27 cellular contexts compared by ENCODE assay signal in genomic region chr14:24249230-24250021, GRCh38. TPM values are rescaled to one million over a fixed set of nuclear protein-coding genes. Genes with fewer than 3 reads are reported as not detected.
A peak's percentile ranks its signal among the peaks of the same experiment; 100 is the strongest.
DNase-seq lines count a peak whose midpoint lies in the region; ATAC-seq and TF ChIP-seq lines count a peak whose summit lies in the region.
"Had no signal": no experiment of that assay in that cellular context is flagged by ENCODE, and none has a peak within 500 bp of the region (broad histone marks: within the 10 kb centered on the region; RNA-seq: fewer than 3 reads in every experiment).

No MANE protein-coding gene starts in this region.

- POLR2A ChIA-PET in activated CD4-positive, alpha-beta memory T cell treated with anti-CD3 and anti-CD28 coated beads, Interleukin-2, amount 10 ng/mL, durations not matched to agents 7 days and 5 days (lab: Charles Lee), result interaction anchor here (0.7 to 4.8 kb wide), 7 partner anchors 15 to 111 kb away, joined by 3 to 46 read pairs (median 3); partner anchors contain the start of genes DHRS1, IRF9, NOP9 and RABGGTA
- POLR2A ChIA-PET in activated CD4-positive, alpha-beta memory T cell treated with anti-CD3 and anti-CD28 coated beads for 36 hours (lab: Charles Lee), result interaction anchor here (0.6 to 1.4 kb wide), 2 partner anchors 21 to 61 kb away, joined by 3 to 4 read pairs; partner anchors contain the start of gene LTB4R

- CTCF ChIA-PET in activated CD4-positive, alpha-beta memory T cell treated with anti-CD3 and anti-CD28 coated beads, Interleukin-2, amount 10 ng/mL, durations not matched to agents 7 days and 5 days (lab: Charles Lee), result interaction anchor here (0.7 to 9.2 kb wide), 4 partner anchors 22 to 182 kb away, joined by 3 to 213 read pairs (median 61); partner anchors contain the start of genes CIDEB, DHRS1, NOP9 and RABGGTA
- CTCF ChIA-PET in activated CD4-positive, alpha-beta memory T cell treated with anti-CD3 and anti-CD28 coated beads for 36 hours (lab: Charles Lee), result interaction anchor here (0.6 to 9.2 kb wide), 5 partner anchors 36 to 183 kb away, joined by 3 to 197 read pairs (median 25); partner anchors contain the start of genes CHMP4A, CIDEB, DHRS1 and LTB4R

- no peak overlapping the region for H4K91ac ChIP-seq in mesenchymal stem cell (ENCODE audit: low read length)

- H2BK15ac ChIP-seq in mesenchymal stem cell (ENCODE audit: low read depth, poor library complexity, severe bottlenecking), result no peak overlapping the region

- H3K23ac ChIP-seq in mesenchymal stem cell (ENCODE audit: low read length in 2 of 2), result no peak overlapping the region

- intact Hi-C loops in activated CD4-positive, alpha-beta memory T cell treated with anti-CD3 and anti-CD28 coated beads for 36 hours (cut with micrococcal nuclease), result no loop called here
- intact Hi-C loops in natural killer cell (cut with micrococcal nuclease), result loop anchor here (10.0 kb wide), 1 partner anchor 185 kb away; no protein-coding TSS in a partner anchor
- intact Hi-C loops in upper lobe of right lung (cut with DNase I), result no loop called here

- H3K4me1 Mint-ChIP-seq in activated CD4-positive, alpha-beta memory T cell treated with anti-CD3 and anti-CD28 coated beads, Interleukin-2, amount 10 ng/mL, durations not matched to agents 7 days and 5 days, result peaks cover 50% of the 10 kb centered on the region
- peaks cover 36% of the 10 kb centered on the region for H3K4me1 Mint-ChIP-seq in activated CD4-positive, alpha-beta memory T cell treated with anti-CD3 and anti-CD28 coated beads for 36 hours (ENCODE audit: low read depth)
- peaks cover 16 to 17% of the 10 kb centered on the region in 2 donors for H3K4me1 Mint-ChIP-seq in natural killer cell
- H3K4me1 Mint-ChIP-seq in natural killer cell treated with Interleukin-12 subunit alpha and Interleukin-12 subunit beta and Interleukin-15 and Interleukin-18, amount 100 ng/mL, for 72 hours (ENCODE audit: low read depth in 2 of 2), result peaks cover 17 to 23% of the 10 kb centered on the region in 2 donors
- H3K4me1 Mint-ChIP-seq: endodermal cell had no signal

- no peak overlapping the region for H3K27ac ChIP-seq in mesenchymal stem cell (ENCODE audit: low read length, poor library complexity, severe bottlenecking)
- no peak overlapping the region for H3K27ac ChIP-seq in upper lobe of right lung
- H3K27ac ChIP-seq: esophagus muscularis mucosa, foreskin keratinocyte, heart left ventricle, WERI-Rb-1 had no signal

- H3K4ac ChIP-seq in mesenchymal stem cell (ENCODE audit: low read depth in 1 of 2, low read length in 2 of 2), result no peak overlapping the region

- no peak overlapping the region for H3K14ac ChIP-seq in mesenchymal stem cell (ENCODE audit: low read length in 2 of 2)

- no peak overlapping the region for H3K18ac ChIP-seq in mesenchymal stem cell (ENCODE audit: low read depth in 1 of 2, low read length in 2 of 2)

- no peak overlapping the region for H2AFZ ChIP-seq in mesenchymal stem cell (ENCODE audit: low read depth, low read length)

- H3K9me3 ChIP-seq in mesenchymal stem cell (ENCODE audit: control insufficient read depth, low read length) (no peaks in the 10 kb centered on the region), upper lobe of right lung (no peaks in the 10 kb centered on the region)
- H3K9me3 ChIP-seq: BE2C, esophagus muscularis mucosa, heart left ventricle, SK-N-SH had no signal

- H2AK5ac ChIP-seq in mesenchymal stem cell (ENCODE audit: low read length, severe bottlenecking), result no peak overlapping the region

- no peaks in the 10 kb centered on the region for H3K9me3 Mint-ChIP-seq in activated CD4-positive, alpha-beta memory T cell treated with anti-CD3 and anti-CD28 coated beads, Interleukin-2, amount 10 ng/mL, durations not matched to agents 7 days and 5 days
- no peaks in the 10 kb centered on the region for H3K9me3 Mint-ChIP-seq in activated CD4-positive, alpha-beta memory T cell treated with anti-CD3 and anti-CD28 coated beads for 36 hours
- no peaks in the 10 kb centered on the region for H3K9me3 Mint-ChIP-seq in natural killer cell
- H3K9me3 Mint-ChIP-seq in natural killer cell treated with Interleukin-12 subunit alpha and Interleukin-12 subunit beta and Interleukin-15 and Interleukin-18, amount 100 ng/mL, for 72 hours, result no peaks in the 10 kb centered on the region
- H3K9me3 Mint-ChIP-seq: endodermal cell, type B pancreatic cell had no signal

- H3K9ac ChIP-seq in mesenchymal stem cell (ENCODE audit: low read length), result no peak overlapping the region
- H3K9ac ChIP-seq: SK-N-SH had no signal

- H3K4me3 Mint-ChIP-seq in activated CD4-positive, alpha-beta memory T cell treated with anti-CD3 and anti-CD28 coated beads, Interleukin-2, amount 10 ng/mL, durations not matched to agents 7 days and 5 days, result peak overlapping the region; percentile 71
- no peak overlapping the region for H3K4me3 Mint-ChIP-seq in activated CD4-positive, alpha-beta memory T cell treated with anti-CD3 and anti-CD28 coated beads for 36 hours
- no peak overlapping the region for H3K4me3 Mint-ChIP-seq in natural killer cell
- no peak overlapping the region for H3K4me3 Mint-ChIP-seq in natural killer cell treated with Interleukin-12 subunit alpha and Interleukin-12 subunit beta and Interleukin-15 and Interleukin-18, amount 100 ng/mL, for 72 hours
- H3K4me3 Mint-ChIP-seq: endodermal cell, type B pancreatic cell had no signal

- H3K27me3 ChIP-seq in mesenchymal stem cell (ENCODE audit: control insufficient read depth in 1 of 2, insufficient read depth in 1 of 2, low read length in 2 of 2), result no peaks in the 10 kb centered on the region
- H3K27me3 ChIP-seq in upper lobe of right lung, result no peaks in the 10 kb centered on the region
- H3K27me3 ChIP-seq: BE2C, esophagus muscularis mucosa, foreskin keratinocyte, heart left ventricle had no signal

- H3K4me3 ChIP-seq in mesenchymal stem cell (ENCODE audit: insufficient read depth in 1 of 2, low read depth in 1 of 2, low read length in 2 of 2), result no peak overlapping the region
- H3K4me3 ChIP-seq in upper lobe of right lung, result no peak overlapping the region
- H3K4me3 ChIP-seq: esophagus muscularis mucosa, heart left ventricle, lung had no signal

- H2BK12ac ChIP-seq in mesenchymal stem cell (ENCODE audit: low read length in 2 of 2), result no peak overlapping the region

- H4K8ac ChIP-seq in mesenchymal stem cell (ENCODE audit: low read length), result peak overlapping the region; percentile 48

- no peaks in the 10 kb centered on the region for H3K79me1 ChIP-seq in mesenchymal stem cell (replicated peaks; ENCODE audit: low read length, poor library complexity, severe bottlenecking)

- peaks cover 8% of the 10 kb centered on the region for H3K4me1 ChIP-seq in mesenchymal stem cell (ENCODE audit: control insufficient read depth, insufficient read depth, low read depth, low read length)
- H3K4me1 ChIP-seq in upper lobe of right lung, result no peaks in the 10 kb centered on the region
- H3K4me1 ChIP-seq: BE2C, esophagus muscularis mucosa had no signal

- H3K36me3 ChIP-seq in mesenchymal stem cell (ENCODE audit: control insufficient read depth in 1 of 2, insufficient read depth in 2 of 2, low read depth in 1 of 2, low read length in 2 of 2), result peaks cover 4 to 11% of the 10 kb centered on the region in 2 experiments
- H3K36me3 ChIP-seq in upper lobe of right lung, result peaks cover 1% of the 10 kb centered on the region
- H3K36me3 ChIP-seq: BE2C, WERI-Rb-1 had no signal

- peak overlapping the region; percentile 81 for H3K27ac Mint-ChIP-seq in activated CD4-positive, alpha-beta memory T cell treated with anti-CD3 and anti-CD28 coated beads, Interleukin-2, amount 10 ng/mL, durations not matched to agents 7 days and 5 days
- H3K27ac Mint-ChIP-seq in activated CD4-positive, alpha-beta memory T cell treated with anti-CD3 and anti-CD28 coated beads for 36 hours, result no peak overlapping the region
- H3K27ac Mint-ChIP-seq in natural killer cell, result peak overlapping the region; percentile 3 to 60
- peak overlapping the region in 1 of 2 donors; percentile 66 for H3K27ac Mint-ChIP-seq in natural killer cell treated with Interleukin-12 subunit alpha and Interleukin-12 subunit beta and Interleukin-15 and Interleukin-18, amount 100 ng/mL, for 72 hours
- H3K27ac Mint-ChIP-seq: endodermal cell, type B pancreatic cell had no signal

- no peaks in the 10 kb centered on the region for H3K27me3 Mint-ChIP-seq in activated CD4-positive, alpha-beta memory T cell treated with anti-CD3 and anti-CD28 coated beads, Interleukin-2, amount 10 ng/mL, durations not matched to agents 7 days and 5 days
- no peaks in the 10 kb centered on the region for H3K27me3 Mint-ChIP-seq in activated CD4-positive, alpha-beta memory T cell treated with anti-CD3 and anti-CD28 coated beads for 36 hours
- H3K27me3 Mint-ChIP-seq in natural killer cell (ENCODE audit: low read depth in 2 of 2), result no peaks in the 10 kb centered on the region
- no peaks in the 10 kb centered on the region for H3K27me3 Mint-ChIP-seq in natural killer cell treated with Interleukin-12 subunit alpha and Interleukin-12 subunit beta and Interleukin-15 and Interleukin-18, amount 100 ng/mL, for 72 hours

- no peak overlapping the region for H3K4me2 ChIP-seq in mesenchymal stem cell (ENCODE audit: low read length, poor library complexity, severe bottlenecking)
- H3K4me2 ChIP-seq: SK-N-SH had no signal

- DNase-seq in activated CD4-positive, alpha-beta memory T cell treated with anti-CD3 and anti-CD28 coated beads, Interleukin-2, amount 10 ng/mL, durations not matched to agents 7 days and 5 days, result no peak
- DNase-seq in activated CD4-positive, alpha-beta memory T cell treated with anti-CD3 and anti-CD28 coated beads for 36 hours, result no peak
- DNase-seq in natural killer cell (no peak), mesenchymal stem cell (no peak), upper lobe of right lung (peak; percentile 51), NCI-H774 (lab: John Stamatoyannopoulos, UW) (no peak)
- DNase-seq in natural killer cell treated with Interleukin-12 subunit alpha and Interleukin-12 subunit beta and Interleukin-15 and Interleukin-18, amount 100 ng/mL, for 72 hours (ENCODE audit: low spot score), result no peak
- DNase-seq: activated CD8-positive, alpha-beta memory T cell treated with anti-CD3 and anti-CD28 coated beads for 24 hours; BE2C; central memory CD4-positive, alpha-beta T cell; DMS53; endodermal cell; foreskin keratinocyte; heart left ventricle; kidney glomerular epithelial cell; NCI-H146; NCI-H2107; NCI-H82; RPMI8226; SK-N-SH; T-helper 9 cell; WERI-Rb-1 had no signal

- TF ChIP-seq CTCF in natural killer cell (IDR thresholded peaks at IDR 0.05), result no peak
- TF ChIP-seq CTCF in upper lobe of right lung (IDR thresholded peaks at IDR 0.05), result no peak

- no peak overlapping the region for H2BK120ac ChIP-seq in mesenchymal stem cell (ENCODE audit: low read depth, low read length)

- ATAC-seq in natural killer cell, result no peak
- ATAC-seq in natural killer cell treated with Interleukin-12 subunit alpha and Interleukin-12 subunit beta and Interleukin-15 and Interleukin-18, amount 100 ng/mL, for 72 hours, result no peak
- no peak for ATAC-seq in upper lobe of right lung
- no peak for ATAC-seq in GM21390 (IDR thresholded peaks at IDR 0.05; ENCODE audit: unreplicated experiment)
- ATAC-seq: foreskin keratinocyte, sciatic nerve had no signal

- 76% methylated on average over 11 of the region's 13 CpGs for WGBS in mesenchymal stem cell

- no peak overlapping the region for H2BK5ac ChIP-seq in mesenchymal stem cell (ENCODE audit: low read depth, low read length, poor library complexity, severe bottlenecking)

- peaks cover 11% of the 10 kb centered on the region for H3K36me3 Mint-ChIP-seq in activated CD4-positive, alpha-beta memory T cell treated with anti-CD3 and anti-CD28 coated beads, Interleukin-2, amount 10 ng/mL, durations not matched to agents 7 days and 5 days (ENCODE audit: low read depth)
- H3K36me3 Mint-ChIP-seq in activated CD4-positive, alpha-beta memory T cell treated with anti-CD3 and anti-CD28 coated beads for 36 hours, result no peaks in the 10 kb centered on the region
- H3K36me3 Mint-ChIP-seq in natural killer cell, result no peaks in the 10 kb centered on the region
- no peaks in the 10 kb centered on the region for H3K36me3 Mint-ChIP-seq in natural killer cell treated with Interleukin-12 subunit alpha and Interleukin-12 subunit beta and Interleukin-15 and Interleukin-18, amount 100 ng/mL, for 72 hours
- H3K36me3 Mint-ChIP-seq: type B pancreatic cell had no signal

RNA-seq across cellular contexts. Expression of gene TINF2, which starts 7.0 kb away (rescaled TPM):
- 100 to 1,000 TPM; 133 to 139 TPM for total RNA-seq in activated CD4-positive, alpha-beta memory T cell treated with anti-CD3 and anti-CD28 coated beads, Interleukin-2, amount 10 ng/mL, durations not matched to agents 7 days and 5 days
- total RNA-seq in activated CD4-positive, alpha-beta memory T cell treated with anti-CD3 and anti-CD28 coated beads for 36 hours, result 100 to 1,000 TPM in 1 of 2 experiments, 10 to 100 TPM in 1; 94.9 to 101 TPM
- 100 to 1,000 TPM; 158 to 269 (median 176) TPM for total RNA-seq in natural killer cell
- 100 to 1,000 TPM in 1 of 2 donors, 10 to 100 TPM in 1; 77.7 to 103 TPM for total RNA-seq in natural killer cell treated with Interleukin-12 subunit alpha and Interleukin-12 subunit beta and Interleukin-15 and Interleukin-18, amount 100 ng/mL, for 72 hours
- 64.4 TPM for polyA plus RNA-seq in mesenchymal stem cell (2013, experiment 1 of 2)
- polyA plus RNA-seq in mesenchymal stem cell (2013, experiment 2 of 2), result 71.9 TPM
- total RNA-seq in upper lobe of right lung, result 92.3 TPM

RNA-seq across cellular contexts. Expression of gene TGM1, which starts 13.6 kb away (rescaled TPM):
- total RNA-seq in activated CD4-positive, alpha-beta memory T cell treated with anti-CD3 and anti-CD28 coated beads, Interleukin-2, amount 10 ng/mL, durations not matched to agents 7 days and 5 days, result 1 to 10 TPM; 4.0 to 4.4 TPM
- total RNA-seq in activated CD4-positive, alpha-beta memory T cell treated with anti-CD3 and anti-CD28 coated beads for 36 hours, result 1 to 10 TPM; 3.7 to 4.5 TPM
- 1 to 10 TPM; 1.7 to 4.9 (median 4.7) TPM for total RNA-seq in natural killer cell
- total RNA-seq in natural killer cell treated with Interleukin-12 subunit alpha and Interleukin-12 subunit beta and Interleukin-15 and Interleukin-18, amount 100 ng/mL, for 72 hours, result 1 to 10 TPM; 2.5 to 8.7 TPM
- 0.41 TPM for polyA plus RNA-seq in mesenchymal stem cell (2013, experiment 1 of 2)
- polyA plus RNA-seq in mesenchymal stem cell (2013, experiment 2 of 2), result 0.36 TPM
- total RNA-seq in upper lobe of right lung, result 12.3 TPM

RNA-seq across cellular contexts. Expression of gene GMPR2, which starts 16.7 kb away (rescaled TPM):
- total RNA-seq in activated CD4-positive, alpha-beta memory T cell treated with anti-CD3 and anti-CD28 coated beads, Interleukin-2, amount 10 ng/mL, durations not matched to agents 7 days and 5 days, result 10 to 100 TPM; 78.1 to 90.3 TPM
- total RNA-seq in activated CD4-positive, alpha-beta memory T cell treated with anti-CD3 and anti-CD28 coated beads for 36 hours, result 10 to 100 TPM; 56.9 to 64.6 TPM
- 10 to 100 TPM; 46.5 to 63.3 (median 53.3) TPM for total RNA-seq in natural killer cell
- 10 to 100 TPM; 40.5 to 54.5 TPM for total RNA-seq in natural killer cell treated with Interleukin-12 subunit alpha and Interleukin-12 subunit beta and Interleukin-15 and Interleukin-18, amount 100 ng/mL, for 72 hours
- polyA plus RNA-seq in mesenchymal stem cell (2013, experiment 1 of 2), result 51.5 TPM
- polyA plus RNA-seq in mesenchymal stem cell (2013, experiment 2 of 2), result 50.5 TPM
- 73.2 TPM for total RNA-seq in upper lobe of right lung

RNA-seq across cellular contexts. Expression of gene NEDD8, which starts 17.3 kb away (rescaled TPM):
- total RNA-seq in activated CD4-positive, alpha-beta memory T cell treated with anti-CD3 and anti-CD28 coated beads, Interleukin-2, amount 10 ng/mL, durations not matched to agents 7 days and 5 days, result 100 to 1,000 TPM; 190 to 197 TPM
- total RNA-seq in activated CD4-positive, alpha-beta memory T cell treated with anti-CD3 and anti-CD28 coated beads for 36 hours, result 100 to 1,000 TPM; 202 to 213 TPM
- total RNA-seq in natural killer cell (100 to 1,000 TPM in 1 of 3 donors, 10 to 100 TPM in 2; 93.6 to 109 (median 95.9) TPM), upper lobe of right lung (142 TPM)
- total RNA-seq in natural killer cell treated with Interleukin-12 subunit alpha and Interleukin-12 subunit beta and Interleukin-15 and Interleukin-18, amount 100 ng/mL, for 72 hours, result 100 to 1,000 TPM; 196 to 199 TPM
- polyA plus RNA-seq in mesenchymal stem cell (2013, experiment 1 of 2), result 423 TPM
- polyA plus RNA-seq in mesenchymal stem cell (2013, experiment 2 of 2), result 424 TPM

RNA-seq across cellular contexts. Expression of gene RABGGTA, which starts 22.0 kb away (rescaled TPM):
- 10 to 100 TPM; 40.2 to 41.0 TPM for total RNA-seq in activated CD4-positive, alpha-beta memory T cell treated with anti-CD3 and anti-CD28 coated beads, Interleukin-2, amount 10 ng/mL, durations not matched to agents 7 days and 5 days
- 10 to 100 TPM; 39.5 to 40.6 TPM for total RNA-seq in activated CD4-positive, alpha-beta memory T cell treated with anti-CD3 and anti-CD28 coated beads for 36 hours
- total RNA-seq in natural killer cell, result 10 to 100 TPM; 72.9 to 95.1 (median 88.5) TPM
- total RNA-seq in natural killer cell treated with Interleukin-12 subunit alpha and Interleukin-12 subunit beta and Interleukin-15 and Interleukin-18, amount 100 ng/mL, for 72 hours, result 10 to 100 TPM; 37.6 to 47.5 TPM
- 22.6 TPM for polyA plus RNA-seq in mesenchymal stem cell (2013, experiment 1 of 2)
- polyA plus RNA-seq in mesenchymal stem cell (2013, experiment 2 of 2), result 21.5 TPM
- 50.3 TPM for total RNA-seq in upper lobe of right lung
